In the genomic region with DNA sequence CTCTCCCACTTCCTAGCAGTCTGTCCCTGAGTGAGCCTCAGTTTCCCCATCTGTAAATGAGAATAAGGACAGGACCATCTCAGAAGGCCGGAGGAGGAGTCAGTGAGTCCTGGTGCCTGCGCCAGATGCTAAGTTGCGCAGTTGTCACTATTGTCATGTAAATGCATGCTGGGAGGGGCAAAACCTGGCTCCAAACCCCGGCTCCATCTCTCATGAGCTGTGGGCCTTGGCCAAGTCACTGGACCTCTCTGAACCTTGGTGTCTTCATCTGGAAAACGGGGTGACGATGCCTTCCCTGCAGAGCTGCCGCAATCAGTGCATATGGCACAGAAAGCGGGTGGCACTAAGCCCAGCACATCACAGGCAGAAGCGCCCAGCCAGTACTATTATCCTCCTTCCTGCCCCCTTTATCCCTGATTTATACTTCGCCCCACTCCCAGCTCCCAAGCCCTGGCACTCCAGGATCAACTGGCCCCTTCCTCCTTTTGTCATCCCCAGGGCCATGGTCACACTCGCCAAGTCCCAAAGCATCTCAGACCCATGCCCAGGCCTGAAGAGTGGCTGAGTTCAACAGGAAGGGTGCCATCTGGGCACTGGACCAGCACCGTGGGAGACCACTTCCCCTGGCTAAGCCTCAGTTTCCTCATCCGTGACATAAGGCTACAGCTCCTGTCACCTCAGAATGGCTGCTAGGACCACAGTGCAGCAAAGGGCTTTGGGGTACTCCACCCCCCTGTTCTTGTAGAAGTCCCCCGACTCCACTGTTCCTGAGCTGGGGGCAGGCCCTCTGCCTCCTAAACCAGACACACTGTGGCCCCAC, we compare ENCODE assay signal across 11 cellular contexts. TPM values are rescaled to one million over a fixed set of nuclear protein-coding genes. Genes with fewer than 3 reads are reported as not detected.
A peak's percentile ranks its signal among the peaks of the same experiment; 100 is the strongest.
DNase-seq lines count a peak whose midpoint lies in the region; ATAC-seq and TF ChIP-seq lines count a peak whose summit lies in the region.
"Had no signal": no experiment of that assay in that cellular context is flagged by ENCODE, and none has a peak within 500 bp of the region (broad histone marks: within the 10 kb centered on the region; RNA-seq: fewer than 3 reads in every experiment).

No MANE protein-coding gene starts in this region.

- H3K9ac ChIP-seq in iPS-15b (ENCODE audit: low read depth, low read length) = no peak overlapping the region

- H3K4me1 ChIP-seq in iPS-15b (ENCODE audit: control insufficient read depth, insufficient read depth, low read length) (peaks cover 12% of the 10 kb centered on the region), spleen (peaks cover 15 to 96% (median 69%) of the 10 kb centered on the region in 6 donors)

- DNase-seq in activated naive CD8-positive, alpha-beta T cell treated with anti-CD3 and anti-CD28 coated beads, Interleukin-2, amount 10 ng/mL, durations not matched to agents 7 days and 5 days = no peak
- no peak for DNase-seq in activated naive CD8-positive, alpha-beta T cell treated with anti-CD3 and anti-CD28 coated beads for 36 hours
- DNase-seq in astrocyte of the cerebellum (ENCODE audit: low read depth) (no peak), spleen (no peak), LoVo (ENCODE audit: low spot score) (no peak), NK-92 (lab: John Stamatoyannopoulos, UW; ENCODE audit: unreplicated experiment) (no peak)
- DNase-seq: transverse colon had no signal

- no peak overlapping the region for H3K27ac Mint-ChIP-seq in activated naive CD8-positive, alpha-beta T cell treated with anti-CD3 and anti-CD28 coated beads, Interleukin-2, amount 10 ng/mL, durations not matched to agents 7 days and 5 days
- H3K27ac Mint-ChIP-seq in activated naive CD8-positive, alpha-beta T cell treated with anti-CD3 and anti-CD28 coated beads for 36 hours = no peak overlapping the region
- H3K27ac Mint-ChIP-seq: T-helper 2 cell treated with Interferon-gamma antibody and Interleukin-4, amounts not matched to agents 5 μg/mL and 100 μg/mL, for 36 hours had no signal

- no peak for ATAC-seq in activated naive CD8-positive, alpha-beta T cell treated with anti-CD3 and anti-CD28 coated beads, Interleukin-2, amount 10 ng/mL, durations not matched to agents 7 days and 5 days (ENCODE audit: low read depth)
- no peak for ATAC-seq in HG02610 (IDR thresholded peaks at IDR 0.05; ENCODE audit: unreplicated experiment)

- H3K36me3 Mint-ChIP-seq in activated naive CD8-positive, alpha-beta T cell treated with anti-CD3 and anti-CD28 coated beads, Interleukin-2, amount 10 ng/mL, durations not matched to agents 7 days and 5 days = no peaks in the 10 kb centered on the region
- H3K36me3 Mint-ChIP-seq in activated naive CD8-positive, alpha-beta T cell treated with anti-CD3 and anti-CD28 coated beads for 36 hours = no peaks in the 10 kb centered on the region

- TF ChIP-seq CTCF in astrocyte of the cerebellum (IDR thresholded peaks at IDR 0.05; ENCODE audit: low read depth, low read length, missing control alignments) (no peak), spleen (IDR thresholded peaks at IDR 0.05 in 8 of 11, conservative IDR thresholded peaks at IDR 0.05 in 3 of 11) (no peak)

- no peak for TF ChIP-seq POLR2A in spleen (IDR thresholded peaks at IDR 0.05)

- 65 to 70% (median 68%) methylated on average over 11 to 14 of the region's 14 CpGs for WGBS in spleen, 5 donors

- POLR2A ChIA-PET in activated naive CD8-positive, alpha-beta T cell treated with anti-CD3 and anti-CD28 coated beads, Interleukin-2, amount 10 ng/mL, durations not matched to agents 7 days and 5 days (lab: Charles Lee) = no interaction called here

- peaks cover 16% of the 10 kb centered on the region for H3K27me3 Mint-ChIP-seq in activated naive CD8-positive, alpha-beta T cell treated with anti-CD3 and anti-CD28 coated beads, Interleukin-2, amount 10 ng/mL, durations not matched to agents 7 days and 5 days
- no peaks in the 10 kb centered on the region for H3K27me3 Mint-ChIP-seq in activated naive CD8-positive, alpha-beta T cell treated with anti-CD3 and anti-CD28 coated beads for 36 hours

- H3K9me3 ChIP-seq in iPS-15b (ENCODE audit: control insufficient read depth, insufficient read depth, low read length) (no peaks in the 10 kb centered on the region), spleen (no peaks in the 10 kb centered on the region)
- H3K9me3 ChIP-seq: transverse colon had no signal

- H3K4me3 ChIP-seq in astrocyte of the cerebellum (ENCODE audit: low read depth, low read length) (peak overlapping the region; percentile 65), iPS-15b (ENCODE audit: low read depth, low read length) (peak overlapping the region; percentile 58), spleen (peak overlapping the region; percentile 35 to 80 (median 49))

- intact Hi-C loops in spleen (cut with DNase I; ENCODE audit: low total_unique reads) = no loop called here

- H3K9me3 Mint-ChIP-seq in activated naive CD8-positive, alpha-beta T cell treated with anti-CD3 and anti-CD28 coated beads, Interleukin-2, amount 10 ng/mL, durations not matched to agents 7 days and 5 days = no peaks in the 10 kb centered on the region
- no peaks in the 10 kb centered on the region for H3K9me3 Mint-ChIP-seq in activated naive CD8-positive, alpha-beta T cell treated with anti-CD3 and anti-CD28 coated beads for 36 hours
- H3K9me3 Mint-ChIP-seq: T-helper 2 cell treated with Interferon-gamma antibody and Interleukin-4, amounts not matched to agents 5 μg/mL and 100 μg/mL, for 36 hours had no signal

- H3K27ac ChIP-seq in spleen = peak overlapping the region in 6 of 8 donors; percentile 16 to 86 (median 82)

- H3K4me3 Mint-ChIP-seq in activated naive CD8-positive, alpha-beta T cell treated with anti-CD3 and anti-CD28 coated beads, Interleukin-2, amount 10 ng/mL, durations not matched to agents 7 days and 5 days = peak overlapping the region; percentile 39
- no peak overlapping the region for H3K4me3 Mint-ChIP-seq in activated naive CD8-positive, alpha-beta T cell treated with anti-CD3 and anti-CD28 coated beads for 36 hours

- H3K36me3 ChIP-seq in iPS-15b (ENCODE audit: control insufficient read depth, insufficient read depth, low read length) = no peaks in the 10 kb centered on the region
- H3K36me3 ChIP-seq in spleen = no peaks in the 10 kb centered on the region
- H3K36me3 ChIP-seq: transverse colon had no signal

- H3K4me1 Mint-ChIP-seq in activated naive CD8-positive, alpha-beta T cell treated with anti-CD3 and anti-CD28 coated beads, Interleukin-2, amount 10 ng/mL, durations not matched to agents 7 days and 5 days = peaks cover 31% of the 10 kb centered on the region
- peaks cover 24% of the 10 kb centered on the region for H3K4me1 Mint-ChIP-seq in activated naive CD8-positive, alpha-beta T cell treated with anti-CD3 and anti-CD28 coated beads for 36 hours

- in situ Hi-C loops in astrocyte of the cerebellum (cut with HindIII; ENCODE audit: low sequenced_read_pairs) = no loop called here

- H3K27me3 ChIP-seq in iPS-15b (ENCODE audit: control insufficient read depth, insufficient read depth, low read length) = peaks cover 14% of the 10 kb centered on the region
- H3K27me3 ChIP-seq in spleen (replicated peaks in 1 of 7) = peaks cover 0 to 53% (median 5%) of the 10 kb centered on the region in 7 donors

RNA-seq across cellular contexts. Expression of gene PLEKHG5, which starts 4.3 kb away (rescaled TPM):
- total RNA-seq in activated naive CD8-positive, alpha-beta T cell treated with anti-CD3 and anti-CD28 coated beads, Interleukin-2, amount 10 ng/mL, durations not matched to agents 7 days and 5 days = 1 to 10 TPM; 4.7 to 5.0 TPM
- 1 to 10 TPM; 2.2 to 2.3 TPM for total RNA-seq in activated naive CD8-positive, alpha-beta T cell treated with anti-CD3 and anti-CD28 coated beads for 36 hours
- 100 to 1,000 TPM in 1 of 7 donors, 10 to 100 TPM in 6; 34.7 to 120 (median 60.1) TPM for total RNA-seq in spleen
- 10 to 100 TPM in 2 of 3 donors, 1 to 10 TPM in 1; 6.4 to 66.9 (median 29.7) TPM for polyA plus RNA-seq in spleen

RNA-seq across cellular contexts. Expression of gene TNFRSF25, which starts 29.8 kb away (rescaled TPM):
- total RNA-seq in activated naive CD8-positive, alpha-beta T cell treated with anti-CD3 and anti-CD28 coated beads, Interleukin-2, amount 10 ng/mL, durations not matched to agents 7 days and 5 days = 100 to 1,000 TPM; 137 TPM
- total RNA-seq in activated naive CD8-positive, alpha-beta T cell treated with anti-CD3 and anti-CD28 coated beads for 36 hours = 10 to 100 TPM; 64.7 to 67.8 TPM
- total RNA-seq in spleen = 100 to 1,000 TPM in 1 of 7 donors, 10 to 100 TPM in 6; 39.7 to 103 (median 65.4) TPM
- polyA plus RNA-seq in spleen = 100 to 1,000 TPM in 2 of 3 donors, 10 to 100 TPM in 1; 30.9 to 147 (median 102) TPM

RNA-seq across cellular contexts. Expression of gene NOL9, which starts 58.6 kb away (rescaled TPM):
- total RNA-seq in activated naive CD8-positive, alpha-beta T cell treated with anti-CD3 and anti-CD28 coated beads, Interleukin-2, amount 10 ng/mL, durations not matched to agents 7 days and 5 days = 10 to 100 TPM; 37.6 to 40.8 TPM
- 10 to 100 TPM; 54.1 to 55.1 TPM for total RNA-seq in activated naive CD8-positive, alpha-beta T cell treated with anti-CD3 and anti-CD28 coated beads for 36 hours
- total RNA-seq in spleen = 10 to 100 TPM; 30.5 to 55.2 (median 51.5) TPM
- 10 to 100 TPM in 1 of 3 donors, 1 to 10 TPM in 2; 4.2 to 10.0 (median 5.8) TPM for polyA plus RNA-seq in spleen

RNA-seq across cellular contexts. Expression of gene TAS1R1, which starts 59.4 kb away (rescaled TPM):
- not detected for total RNA-seq in activated naive CD8-positive, alpha-beta T cell treated with anti-CD3 and anti-CD28 coated beads, Interleukin-2, amount 10 ng/mL, durations not matched to agents 7 days and 5 days
- not detected for total RNA-seq in activated naive CD8-positive, alpha-beta T cell treated with anti-CD3 and anti-CD28 coated beads for 36 hours
- total RNA-seq in spleen = under 1 TPM; 0.13 to 0.88 (median 0.56) TPM
- under 1 TPM; 0.09 to 0.51 (median 0.33) TPM for polyA plus RNA-seq in spleen
- total RNA-seq: dermis microvascular lymphatic vessel endothelial cell had no signal

Comparison
In these comparisons a context has a peak if more than half of its experiments do, and no peak if none do; other contexts are left out.
1. RNA of gene PLEKHG5, which starts 4.3 kb away (total RNA-seq): 34.7 to 120 TPM in spleen; 4.7 to 5.0 TPM in activated naive CD8-positive, alpha-beta T cell treated with anti-CD3 and anti-CD28 coated beads, Interleukin-2, amount 10 ng/mL, durations not matched to agents 7 days and 5 days and 2.2 to 2.3 TPM in activated naive CD8-positive, alpha-beta T cell treated with anti-CD3 and anti-CD28 coated beads for 36 hours; every median in the first group is over 4 times any median in the second.
2. Peak in every context shown above with its lines, with median percentiles within 50 percentile points of each other: H3K4me3 ChIP-seq.